ENCODE assay signal across 15 cellular contexts in the genomic region with DNA sequence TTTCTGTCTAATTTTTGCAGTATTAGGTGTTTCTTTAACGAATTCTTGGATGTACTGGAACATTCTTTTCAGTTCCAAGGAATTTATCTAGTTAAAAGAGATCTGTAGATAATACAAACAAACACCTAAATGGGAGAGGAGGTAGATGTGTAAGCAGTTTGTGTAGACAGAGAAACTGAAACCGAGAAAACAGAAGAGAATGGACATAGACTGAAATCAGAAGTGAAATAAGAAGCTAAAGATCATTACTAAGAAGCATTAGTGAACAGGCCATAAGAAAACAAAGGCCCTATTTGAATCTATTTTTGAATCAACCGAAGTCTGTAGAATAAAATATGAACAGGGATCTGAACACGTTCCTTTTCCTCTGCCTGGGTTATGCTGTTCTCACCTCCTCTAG. TPM values are rescaled to one million over a fixed set of nuclear protein-coding genes. Genes with fewer than 3 reads are reported as not detected.
A peak's percentile ranks its signal among the peaks of the same experiment; 100 is the strongest.
DNase-seq lines count a peak whose midpoint lies in the region; ATAC-seq lines count a peak whose summit lies in the region.
"Had no signal": no experiment of that assay in that cellular context is flagged by ENCODE, and none has a peak within 500 bp of the region (broad histone marks: within the 10 kb centered on the region; RNA-seq: fewer than 3 reads in every experiment).

No MANE protein-coding gene starts in this region.

- H3K27ac ChIP-seq in SJCRH30 = no peak overlapping the region
- H3K27ac ChIP-seq: epithelial cell of prostate, vagina had no signal

- no peaks in the 10 kb centered on the region; the same call in 1 of the 2 replicates for H3K9me3 ChIP-seq in SJCRH30 (replicated peaks)
- H3K9me3 ChIP-seq: vagina had no signal

- DNase-seq in SK-MEL-5 (ENCODE audit: low read depth, low spot score) (peak; percentile 16), NCI-H1092 treated with DMSO at 0.1 percent for 48 hours (lab: John Stamatoyannopoulos, UW) (no peak), H4 (ENCODE audit: low spot score) (no peak), NCI-H2029 treated with DMSO at 0.1 percent for 48 hours (lab: John Stamatoyannopoulos, UW) (no peak), SJCRH30 (no peak)
- DNase-seq: NCI-H1436 had no signal

- in situ Hi-C loops in SK-MEL-5 (cut with HindIII; ENCODE audit: low pct_unique_long_range_greater_than_20kb, low sequenced_read_pairs) = no loop called here

- H3K36me3 ChIP-seq in SJCRH30 = no peaks in the 10 kb centered on the region
- H3K36me3 ChIP-seq: vagina had no signal

- H3K27me3 ChIP-seq in SJCRH30 = no peaks in the 10 kb centered on the region
- H3K27me3 ChIP-seq: vagina had no signal

- H3K4me1 ChIP-seq in SJCRH30 = no peaks in the 10 kb centered on the region
- H3K4me1 ChIP-seq: vagina had no signal

- no peak overlapping the region for H3K4me3 ChIP-seq in SJCRH30
- H3K4me3 ChIP-seq: vagina had no signal

- ATAC-seq in GM18867 (IDR thresholded peaks at IDR 0.05; ENCODE audit: unreplicated experiment) = peak; percentile 100
- ATAC-seq in GM21526 (IDR thresholded peaks at IDR 0.05; ENCODE audit: low FRiP score, unreplicated experiment) = peak; percentile 100
- peak; percentile 99 for ATAC-seq in HG03064 (IDR thresholded peaks at IDR 0.05; ENCODE audit: low read depth, unreplicated experiment)

RNA-seq across cellular contexts. Expression of a gene that starts 26.5 kb away (rescaled TPM):
- 0.88 and 1.5 TPM in 2 replicates for total RNA-seq in SK-MEL-5 (2014; rRNA removed; shearing (Covaris generic))
- 0.54 and 1.9 TPM in 2 replicates for polyA plus RNA-seq in SK-MEL-5 (2015; cell fraction: cytosol; rRNA removed)
- 0.44 TPM in 1 of 2 replicates, not detected in the other for polyA plus RNA-seq in SK-MEL-5 (2015; cell fraction: nucleus; rRNA removed)
- total RNA-seq in H4 (2014; rRNA removed; shearing (Covaris generic)) = not detected in 2 replicates
- not detected in 2 replicates for total RNA-seq in SJCRH30 (2014; rRNA removed; shearing (Covaris generic))
- total RNA-seq: activated T-helper 1 cell treated with anti-CD3 and anti-CD28 coated beads, Interleukin-12 subunit alpha, Interleukin-12 subunit beta, Interleukin-2, Interleukin-4 antibody, amounts not matched to agents 30 ng/mL and 10 ng/mL and 1 ng/mL, durations not matched to agents 14 hours and 24 hours and 36 hours; HT1080; OCI-LY7; vagina had no signal
- polyA plus RNA-seq: CD14-positive monocyte had no signal
